ENCODE assay signal across 8 cellular contexts in the genomic region with DNA sequence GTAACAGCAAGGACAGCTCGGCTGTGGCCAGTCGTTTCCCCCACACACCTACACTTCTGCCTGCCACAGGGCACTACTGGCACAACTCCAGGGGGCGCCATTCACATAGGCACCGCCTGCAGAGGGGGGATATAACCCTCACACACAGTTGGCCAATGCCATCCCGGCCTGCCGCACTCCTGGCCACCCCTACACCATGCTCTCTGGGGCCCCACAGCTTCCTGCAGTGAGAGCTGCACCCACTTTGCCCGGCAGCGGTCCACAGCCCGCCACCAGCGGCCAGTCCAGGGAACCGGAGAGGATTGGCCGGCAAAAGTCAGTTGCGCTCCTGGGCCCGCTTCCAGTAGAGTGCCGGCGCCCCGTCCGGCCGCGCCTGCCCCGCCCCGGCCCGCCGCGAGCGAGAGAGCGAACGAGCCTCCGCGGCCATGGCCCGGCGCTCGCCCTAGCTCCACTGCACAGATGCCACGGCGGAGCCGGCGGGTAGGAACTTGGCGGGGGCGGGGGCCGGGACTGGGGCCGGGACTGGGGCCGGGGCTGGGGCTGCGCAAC. TPM values are rescaled to one million over a fixed set of nuclear protein-coding genes. Genes with fewer than 3 reads are reported as not detected.
A peak's percentile ranks its signal among the peaks of the same experiment; 100 is the strongest.
DNase-seq lines count a peak whose midpoint lies in the region; ATAC-seq and TF ChIP-seq lines count a peak whose summit lies in the region.

No MANE protein-coding gene starts in this region.

- H3K4me3 ChIP-seq in ACC112 (ENCODE audit: low read depth, low read length) = peak overlapping the region; percentile 94
- H3K4me3 ChIP-seq in adipocyte (ENCODE audit: low read length) = peak overlapping the region; percentile 89
- H3K4me3 ChIP-seq in ovary = peak overlapping the region; percentile 75

- H3K9ac ChIP-seq in adipocyte (ENCODE audit: low read length) = peak overlapping the region; percentile 77

- H3K79me2 ChIP-seq in ACC112 (ENCODE audit: control insufficient read depth, insufficient read depth, low read length, unreplicated experiment) = peaks cover 3% of the 10 kb centered on the region

- ATAC-seq in HG03354 (IDR thresholded peaks at IDR 0.05; ENCODE audit: poor library complexity, severe bottlenecking, unreplicated experiment) = peak; percentile 31

- in situ Hi-C loops in GM13977 (cut with MboI; ENCODE audit: low pct_unique_long_range_greater_than_20kb, low sequenced_read_pairs, unreplicated experiment) = no loop called here

- H3K4me1 ChIP-seq in ACC112 (ENCODE audit: control insufficient read depth, insufficient read depth, low read length, unreplicated experiment) (peaks cover 22% of the 10 kb centered on the region), adipocyte (ENCODE audit: control insufficient read depth, insufficient read depth, low read length) (peaks cover 17% of the 10 kb centered on the region), ovary (ENCODE audit: insufficient read depth) (peaks cover 13% of the 10 kb centered on the region)

- DNase-seq in GM13977 (ENCODE audit: low spot score) (peak; percentile 81), SK-N-DZ (ENCODE audit: low spot score) (peak; percentile 40), adipocyte (ENCODE audit: low read depth) (peak; percentile 93), cardiac septum (ENCODE audit: low spot score) (peak; percentile 91), ovary (peak; percentile 82 to 90 (median 86)), SHP77 (lab: John Stamatoyannopoulos, UW) (no peak)

- H3K36me3 ChIP-seq in ACC112 (ENCODE audit: insufficient read depth, low read length) = no peaks in the 10 kb centered on the region
- peaks cover 4% of the 10 kb centered on the region for H3K36me3 ChIP-seq in adipocyte (ENCODE audit: control insufficient read depth, insufficient read depth, low read length, severe bottlenecking)
- no peaks in the 10 kb centered on the region for H3K36me3 ChIP-seq in ovary

- H3K9me3 ChIP-seq in adipocyte (ENCODE audit: control insufficient read depth, low read length) (no peaks in the 10 kb centered on the region), ovary (no peaks in the 10 kb centered on the region)

- TF ChIP-seq CTCF in GM13977 (IDR thresholded peaks at IDR 0.05; ENCODE audit: extremely low read depth, insufficient read depth, missing control alignments) (peak; percentile 55), ovary (IDR thresholded peaks at IDR 0.05) (peak; percentile 42 to 50 (median 49))

- TF ChIP-seq POLR2A in ovary (IDR thresholded peaks at IDR 0.05) = no peak

- no peak for TF ChIP-seq EP300 in ovary (IDR thresholded peaks at IDR 0.05)

- no peak overlapping the region for H2AFZ ChIP-seq in ACC112 (ENCODE audit: low read length, unreplicated experiment)

- H3K27ac ChIP-seq in ACC112 (ENCODE audit: low read depth, low read length) (no peak overlapping the region; the same call in 1 of the 2 replicates), ovary (peak overlapping the region in 1 of 2 donors; percentile 78)

- intact Hi-C loops in cardiac septum (cut with DNase I) (loop anchor here (5.0 kb wide), 1 partner anchor 48 kb away; no protein-coding TSS in a partner anchor), ovary (cut with DNase I) (loop anchor here in 2 of 4 donors (5.0 to 10.0 kb wide), 2 partner anchors 48 to 51 kb away; no protein-coding TSS in a partner anchor)

- H3K27me3 ChIP-seq in ACC112 (ENCODE audit: insufficient read depth, low read length) = no peaks in the 10 kb centered on the region
- H3K27me3 ChIP-seq in adipocyte (replicated peaks; ENCODE audit: control insufficient read depth, insufficient read depth, low read length) = no peaks in the 10 kb centered on the region
- H3K27me3 ChIP-seq in ovary = no peaks in the 10 kb centered on the region

- 2 to 3% (median 2%) methylated on average over 33 to 43 of the region's 43 CpGs for WGBS in ovary, 3 donors

RNA-seq across cellular contexts. Expression of a gene that starts 25.6 kb away (rescaled TPM):
- 0.53 and 0.60 TPM in 2 replicates for polyA plus RNA-seq in SK-N-DZ (2014; cell fraction: cytosol; rRNA removed)
- 0.70 and 2.1 TPM in 2 replicates for polyA plus RNA-seq in SK-N-DZ (2014; cell fraction: nucleus; rRNA removed)
- total RNA-seq in cardiac septum (3.1 TPM), ovary (1 to 10 TPM in 5 of 7 donors, under 1 TPM in 2; 0.45 to 4.1 (median 2.6) TPM)
- 1 to 10 TPM; 1.7 to 2.9 TPM for polyA plus RNA-seq in ovary

Comparison
In these comparisons a context has a peak if more than half of its experiments do, and no peak if none do; other contexts are left out.
1. DNase-seq: peak in GM13977 (single experiment), SK-N-DZ (single experiment), adipocyte (single experiment), cardiac septum (single experiment) and ovary (5 of 5); none in SHP77 (0 of 2).
2. Peak in every context shown above with its lines, with median percentiles within 50 percentile points of each other: H3K4me3 ChIP-seq.